Comparison of ENCODE assay signal across 27 cellular contexts in genomic region chr5:38164776-38165399, GRCh38.
A peak's percentile ranks its signal among the peaks of the same experiment; 100 is the strongest.
DNase-seq lines count a peak whose midpoint lies in the region; ATAC-seq, FAIRE-seq and TF ChIP-seq lines count a peak whose summit lies in the region.
"Had no signal": no experiment of that assay in that cellular context is flagged by ENCODE, and none has a peak within 500 bp of the region (broad histone marks: within the 10 kb centered on the region; RNA-seq: fewer than 3 reads in every experiment).

No MANE protein-coding gene starts in this region.

- WGBS in HepG2 (ENCODE audit: low lambda C conversion rate): 27% methylated on average over 4 of the region's 4 CpGs

- intact Hi-C loops in HepG2 (cut with micrococcal nuclease; ENCODE audit: unreplicated experiment) (loop anchor here (2.0 to 10.0 kb wide), 2 partner anchors 16 to 140 kb away; no protein-coding TSS in a partner anchor), gastrocnemius medialis (cut with DNase I; ENCODE audit: low total_unique reads) (loop anchor here (5.0 to 10.0 kb wide), 5 partner anchors 302 to 1510 kb away; partner anchors contain the start of gene NIPBL), uterus (cut with DNase I; ENCODE audit: low total_unique reads) (no loop called here)

- peak; percentile 66 for FAIRE-seq in HepG2 (lab: Jason Lieb, UNC)
- FAIRE-seq: A204.1, GM12878, GM12892, GM18507 had no signal

- TF ChIP-seq POLR2A in HepG2 (IDR thresholded peaks at IDR 0.05; ENCODE audit: insufficient read depth in 1 of 2, low read depth in 2 of 2, low read length in 2 of 2): 0 out of 4 replicates have a peak, but pooled peaks of 1 of the 2 experiments have one; percentile 28
- no peak for TF ChIP-seq POLR2A in gastrocnemius medialis (IDR thresholded peaks at IDR 0.05)
- no peak for TF ChIP-seq POLR2A in uterus (IDR thresholded peaks at IDR 0.05)
- no peak for TF ChIP-seq POLR2A in Peyer's patch (IDR thresholded peaks at IDR 0.05)

- TF ChIP-seq CTCF in VCaP (conservative IDR thresholded peaks at IDR 0.05) (no peak), HepG2 (CRISPR knock-in tag; IDR thresholded peaks at IDR 0.05) (no peak), gastrocnemius medialis (IDR thresholded peaks at IDR 0.05 in 4 of 5, conservative IDR thresholded peaks at IDR 0.05 in 1 of 5) (no peak), uterus (IDR thresholded peaks at IDR 0.05) (no peak), WERI-Rb-1 (IDR thresholded peaks at IDR 0.05; ENCODE audit: low read depth, low read length) (no peak), Peyer's patch (IDR thresholded peaks at IDR 0.05) (no peak)

- H3K9ac ChIP-seq in HepG2 (ENCODE audit: insufficient read depth, low read depth, low read length): peak overlapping the region; percentile 65
- H3K9ac ChIP-seq: BLaER1 had no signal

- no peaks in the 10 kb centered on the region for H3K79me2 ChIP-seq in HepG2 (ENCODE audit: insufficient read depth, low read length)

- no peaks in the 10 kb centered on the region for H3K27me3 ChIP-seq in HepG2 (ENCODE audit: control insufficient read depth in 1 of 2, insufficient read depth in 2 of 2, low read length in 2 of 2)
- no peaks in the 10 kb centered on the region for H3K27me3 ChIP-seq in gastrocnemius medialis
- no peaks in the 10 kb centered on the region for H3K27me3 ChIP-seq in uterus
- no peaks in the 10 kb centered on the region for H3K27me3 ChIP-seq in WERI-Rb-1 (ENCODE audit: insufficient read depth, low read depth, severe bottlenecking)
- no peaks in the 10 kb centered on the region for H3K27me3 ChIP-seq in Peyer's patch
- H3K27me3 ChIP-seq: BE2C, BLaER1 had no signal

- H3K27ac ChIP-seq in VCaP: peak overlapping the region; percentile 77
- H3K27ac ChIP-seq in HepG2 (ENCODE audit: extremely low read length, insufficient read depth, low read length): peak overlapping the region; percentile 93
- H3K27ac ChIP-seq in gastrocnemius medialis: peak overlapping the region; percentile 84 to 89 (median 87)
- H3K27ac ChIP-seq in uterus: no peak overlapping the region
- no peak overlapping the region for H3K27ac ChIP-seq in WERI-Rb-1
- H3K27ac ChIP-seq in Peyer's patch: no peak overlapping the region
- H3K27ac ChIP-seq: BLaER1 had no signal

- POLR2A ChIA-PET in HepG2 (lab: Yijun Ruan, JAX): interaction anchor here (1.7 kb wide), 1 partner anchor 17 kb away, joined by 14 read pairs; no protein-coding TSS in a partner anchor

- H3K4me1 ChIP-seq in HepG2 (ENCODE audit: insufficient read depth, low read length) (peaks cover 33% of the 10 kb centered on the region), gastrocnemius medialis (peaks cover 45 to 54% of the 10 kb centered on the region in 2 donors), uterus (no peaks in the 10 kb centered on the region), Peyer's patch (no peaks in the 10 kb centered on the region)
- H3K4me1 ChIP-seq: BE2C, BLaER1 had no signal

- H2AFZ ChIP-seq in HepG2 (ENCODE audit: low read length): no peak overlapping the region

- in situ Hi-C loops in HepG2 (cut with HindIII; ENCODE audit: extremely low pct_ligation_motif_present, low pct_unique_long_range_greater_than_20kb) (no loop called here), gastrocnemius medialis (cut with MboI; ENCODE audit: low sequenced_read_pairs in 4 of 4) (no loop called here)

- H3K4me3 ChIP-seq in HepG2 (replicated peaks in 1 of 3; ENCODE audit: insufficient read depth in 1 of 3, low read depth in 2 of 3, low read length in 3 of 3) (no peak overlapping the region), gastrocnemius medialis (no peak overlapping the region), uterus (no peak overlapping the region), WERI-Rb-1 (ENCODE audit: low read depth, low read length) (no peak overlapping the region), Peyer's patch (no peak overlapping the region)
- H3K4me3 ChIP-seq: BLaER1, GM12878 had no signal

- no peaks in the 10 kb centered on the region for H4K20me1 ChIP-seq in HepG2 (ENCODE audit: insufficient read depth, low read length)
- H4K20me1 ChIP-seq: BLaER1 had no signal

- DNase-seq in HepG2 (ENCODE audit: low spot score): peak; percentile 97
- no peak for DNase-seq in gastrocnemius medialis
- no peak for DNase-seq in uterus
- no peak for DNase-seq in stimulated activated CD4-positive, alpha-beta T cell treated with anti-CD3 and anti-CD28 coated beads, Interleukin-4, amount 100 ng/mL, for 24 hours
- no peak for DNase-seq in WERI-Rb-1
- no peak for DNase-seq in Peyer's patch
- DNase-seq: 8988T; ACHN; BE2C; C1 segment of cervical spinal cord; CD4-positive, alpha-beta memory T cell; CD4-positive, CD25-positive, alpha-beta regulatory T cell; CD8-positive, alpha-beta memory T cell; COR-L47; DMS 273 treated with DMSO at 0.1 percent for 48 hours; DMS153; DMS53; DMS79; DND-41; EL; GDM1 had no signal

- TF ChIP-seq RAD21 in HepG2 (CRISPR knock-in tag; IDR thresholded peaks at IDR 0.05): no peak

- H3K4me2 ChIP-seq in HepG2 (ENCODE audit: low read depth, low read length): 0 out of 2 replicates have a peak overlapping the region, but pooled peaks have one; percentile 31
- H3K4me2 ChIP-seq: BLaER1 had no signal

- H3K36me3 ChIP-seq in HepG2 (replicated peaks in 1 of 2; ENCODE audit: control insufficient read depth in 1 of 2, insufficient read depth in 2 of 2, low read length in 2 of 2): no peaks in the 10 kb centered on the region
- H3K36me3 ChIP-seq in gastrocnemius medialis: no peaks in the 10 kb centered on the region
- H3K36me3 ChIP-seq in uterus: no peaks in the 10 kb centered on the region
- H3K36me3 ChIP-seq in WERI-Rb-1: no peaks in the 10 kb centered on the region
- no peaks in the 10 kb centered on the region for H3K36me3 ChIP-seq in Peyer's patch
- H3K36me3 ChIP-seq: BE2C, BLaER1 had no signal

- TF ChIP-seq EP300 in HepG2 (IDR thresholded peaks at IDR 0.05; ENCODE audit: low read depth in 2 of 2, low read length in 2 of 2): peak in 1 of 2 experiments; percentile 94; a peak in 2 of 4 replicates
- peak; percentile 82 for TF ChIP-seq EP300 in HepG2 (CRISPR knock-in tag; IDR thresholded peaks at IDR 0.05; ENCODE audit: borderline replicate concordance)

- CTCF ChIA-PET in HepG2 (lab: Yijun Ruan, JAX; ENCODE audit: low intra/inter-chr PET ratio, low total read pairs): no interaction called here

- ATAC-seq in HepG2 (peak; percentile 92), gastrocnemius medialis (no peak)
- ATAC-seq: GM12878 had no signal

- H3K9me3 ChIP-seq in HepG2 (ENCODE audit: low read length): peaks cover 4% of the 10 kb centered on the region; the same call in 1 of the 2 replicates
- no peaks in the 10 kb centered on the region for H3K9me3 ChIP-seq in gastrocnemius medialis
- no peaks in the 10 kb centered on the region for H3K9me3 ChIP-seq in uterus
- no peaks in the 10 kb centered on the region for H3K9me3 ChIP-seq in WERI-Rb-1 (ENCODE audit: severe bottlenecking)
- H3K9me3 ChIP-seq in Peyer's patch: no peaks in the 10 kb centered on the region
- H3K9me3 ChIP-seq: BE2C, BLaER1 had no signal

- BruUV-seq in HepG2 (replicated peaks; lab: Mats Ljungman, UMichigan): no TSS peak

TF ChIP-seq in HepG2, 621 proteins besides CTCF, POLR2A, EP300 and RAD21 (continues in another document):
- TF ChIP-seq HMGXB4 (CRISPR knock-in tag; IDR thresholded peaks at IDR 0.05; ENCODE audit: borderline replicate concordance in 1 of 2, low read depth in 1 of 2): no peak
- no peak for TF ChIP-seq ZNF501 (CRISPR knock-in tag; IDR thresholded peaks at IDR 0.05)
- TF ChIP-seq THAP11 (CRISPR knock-in tag; IDR thresholded peaks at IDR 0.05): peak; percentile 73
- TF ChIP-seq ZBTB10 (CRISPR knock-in tag; IDR thresholded peaks at IDR 0.05; ENCODE audit: borderline replicate concordance): no peak
- TF ChIP-seq HOXD1 (CRISPR knock-in tag; IDR thresholded peaks at IDR 0.05): 0 out of 2 replicates have a peak, but pooled peaks have one; percentile 63
- TF ChIP-seq ZNF253 (CRISPR knock-in tag; IDR thresholded peaks at IDR 0.05; ENCODE audit: borderline replicate concordance): no peak
- TF ChIP-seq ZNF577 (CRISPR knock-in tag; IDR thresholded peaks at IDR 0.05; ENCODE audit: borderline replicate concordance, low read depth): no peak
- no peak for TF ChIP-seq ZBTB38 (CRISPR knock-in tag; IDR thresholded peaks at IDR 0.05)
- TF ChIP-seq REL (CRISPR knock-in tag; conservative IDR thresholded peaks at IDR 0.05): no peak
- TF ChIP-seq ZNF816 (CRISPR knock-in tag; IDR thresholded peaks at IDR 0.05; ENCODE audit: borderline replicate concordance): no peak
- TF ChIP-seq ZFX (CRISPR knock-in tag; IDR thresholded peaks at IDR 0.05; ENCODE audit: low read depth): peak; percentile 48; the same call in 1 of the 2 replicates

Comparison
In these comparisons a context has a peak if more than half of its experiments do, and no peak if none do; other contexts are left out.
1. H3K27ac ChIP-seq: peak in VCaP (single experiment), HepG2 (single experiment) and gastrocnemius medialis (4 of 4); none in uterus (0 of 2), WERI-Rb-1 (single experiment) and Peyer's patch (0 of 4).